9 cellular contexts compared by ENCODE assay signal in genomic region chr4:56386091-56386490, GRCh38. TPM values are rescaled to one million over a fixed set of nuclear protein-coding genes. Genes with fewer than 3 reads are reported as not detected.
A peak's percentile ranks its signal among the peaks of the same experiment; 100 is the strongest.
DNase-seq lines count a peak whose midpoint lies in the region; ATAC-seq, FAIRE-seq and TF ChIP-seq lines count a peak whose summit lies in the region.
"Had no signal": no experiment of that assay in that cellular context is flagged by ENCODE, and none has a peak within 500 bp of the region (broad histone marks: within the 10 kb centered on the region; RNA-seq: fewer than 3 reads in every experiment).

No MANE protein-coding gene starts in this region.

- H3K9me3 ChIP-seq in tibial artery = no peaks in the 10 kb centered on the region

- H3K36me3 Mint-ChIP-seq in activated naive CD4-positive, alpha-beta T cell treated with anti-CD3 and anti-CD28 coated beads for 36 hours (ENCODE audit: low read depth) = no peaks in the 10 kb centered on the region
- peaks cover 22% of the 10 kb centered on the region for H3K36me3 Mint-ChIP-seq in activated T-helper 17 cell treated with anti-CD3 and anti-CD28 coated beads, Interleukin-2, amount 50 U/mL, for 72 hours (ENCODE audit: low read depth)

- peaks cover 0 to 9% (median 0%) of the 10 kb centered on the region in 3 donors for H3K36me3 ChIP-seq in tibial artery

- DNase-seq in activated naive CD4-positive, alpha-beta T cell treated with anti-CD3 and anti-CD28 coated beads for 36 hours = no peak
- no peak for DNase-seq in activated naive CD4-positive, alpha-beta T cell (lab: John Stamatoyannopoulos, UW)
- no peak for DNase-seq in tibial artery
- no peak for DNase-seq in posterior vena cava (ENCODE audit: low spot score)
- no peak for DNase-seq in stimulated activated naive CD4-positive, alpha-beta T cell treated with Interleukin-2 at 50 U/mL for 16 hours (lab: John Stamatoyannopoulos, UW)
- no peak for DNase-seq in COR-L47 (lab: John Stamatoyannopoulos, UW)
- DNase-seq: NCI-H1105 treated with DMSO at 0.1 percent for 48 hours had no signal

- H3K4me1 ChIP-seq in tibial artery = peaks cover 0 to 29% (median 12%) of the 10 kb centered on the region in 4 donors

- H3K4me3 ChIP-seq in tibial artery = peak overlapping the region; percentile 58

- peak overlapping the region; percentile 87 for H3K4me3 Mint-ChIP-seq in activated naive CD4-positive, alpha-beta T cell treated with anti-CD3 and anti-CD28 coated beads for 36 hours
- H3K4me3 Mint-ChIP-seq in activated T-helper 17 cell treated with anti-CD3 and anti-CD28 coated beads, Interleukin-2, amount 50 U/mL, for 72 hours = peak overlapping the region; percentile 89

- H3K27me3 ChIP-seq in tibial artery = no peaks in the 10 kb centered on the region

- intact Hi-C loops in activated naive CD4-positive, alpha-beta T cell treated with anti-CD3 and anti-CD28 coated beads for 36 hours (cut with micrococcal nuclease) = loop anchor here (2.0 to 5.0 kb wide), 2 partner anchors 161 to 523 kb away; no protein-coding TSS in a partner anchor
- intact Hi-C loops in tibial artery (cut with DNase I; ENCODE audit: low total_unique reads) (no loop called here), posterior vena cava (cut with DNase I) (no loop called here)

- CTCF ChIA-PET in activated naive CD4-positive, alpha-beta T cell treated with anti-CD3 and anti-CD28 coated beads for 36 hours (lab: Charles Lee) = interaction anchor here (1.5 kb wide), 1 partner anchor 86 kb away, joined by 9 read pairs; no protein-coding TSS in a partner anchor

- TF ChIP-seq CTCF in tibial artery (IDR thresholded peaks at IDR 0.05) = no peak

- H3K27ac ChIP-seq in tibial artery = peak overlapping the region in 1 of 2 donors; percentile 87

- H3K27ac Mint-ChIP-seq in activated naive CD4-positive, alpha-beta T cell treated with anti-CD3 and anti-CD28 coated beads for 36 hours = peak overlapping the region; percentile 95
- H3K27ac Mint-ChIP-seq in activated T-helper 17 cell treated with anti-CD3 and anti-CD28 coated beads, Interleukin-2, amount 50 U/mL, for 72 hours = peak overlapping the region; percentile 95

- peaks cover 39% of the 10 kb centered on the region for H3K4me1 Mint-ChIP-seq in activated naive CD4-positive, alpha-beta T cell treated with anti-CD3 and anti-CD28 coated beads for 36 hours (ENCODE audit: low read depth)
- H3K4me1 Mint-ChIP-seq in activated T-helper 17 cell treated with anti-CD3 and anti-CD28 coated beads, Interleukin-2, amount 50 U/mL, for 72 hours = peaks cover 12% of the 10 kb centered on the region

- peak; percentile 49 for FAIRE-seq in islet of Langerhans (lab: Jason Lieb, UNC)

- H3K9me3 Mint-ChIP-seq in activated naive CD4-positive, alpha-beta T cell treated with anti-CD3 and anti-CD28 coated beads for 36 hours = no peaks in the 10 kb centered on the region
- H3K9me3 Mint-ChIP-seq in activated T-helper 17 cell treated with anti-CD3 and anti-CD28 coated beads, Interleukin-2, amount 50 U/mL, for 72 hours = no peaks in the 10 kb centered on the region

- no peaks in the 10 kb centered on the region for H3K27me3 Mint-ChIP-seq in activated naive CD4-positive, alpha-beta T cell treated with anti-CD3 and anti-CD28 coated beads for 36 hours (ENCODE audit: low read depth)
- H3K27me3 Mint-ChIP-seq in activated T-helper 17 cell treated with anti-CD3 and anti-CD28 coated beads, Interleukin-2, amount 50 U/mL, for 72 hours = no peaks in the 10 kb centered on the region

- no peak for ATAC-seq in activated T-helper 17 cell treated with anti-CD3 and anti-CD28 coated beads, Interleukin-2, amount 50 U/mL, for 72 hours (replicated peaks)

RNA-seq across cellular contexts. Expression of gene AASDH, which starts 1.2 kb away (rescaled TPM):
- 10 to 100 TPM; 13.5 to 17.0 TPM for total RNA-seq in activated naive CD4-positive, alpha-beta T cell treated with anti-CD3 and anti-CD28 coated beads for 36 hours
- 10 to 100 TPM; 10.3 to 16.3 TPM for total RNA-seq in activated T-helper 17 cell treated with anti-CD3 and anti-CD28 coated beads, Interleukin-2, amount 50 U/mL, for 72 hours
- 1 to 10 TPM; 8.9 to 9.5 TPM for total RNA-seq in posterior vena cava

RNA-seq across cellular contexts. Expression of gene PPAT, which starts 49.3 kb away (rescaled TPM):
- 10 to 100 TPM; 35.2 to 40.6 TPM for total RNA-seq in activated naive CD4-positive, alpha-beta T cell treated with anti-CD3 and anti-CD28 coated beads for 36 hours
- 10 to 100 TPM; 38.5 to 50.1 TPM for total RNA-seq in activated T-helper 17 cell treated with anti-CD3 and anti-CD28 coated beads, Interleukin-2, amount 50 U/mL, for 72 hours
- total RNA-seq in posterior vena cava = 1 to 10 TPM; 4.8 to 5.9 TPM

RNA-seq across cellular contexts. Expression of gene PAICS, which starts 50.0 kb away (rescaled TPM):
- 100 to 1,000 TPM; 361 to 370 TPM for total RNA-seq in activated naive CD4-positive, alpha-beta T cell treated with anti-CD3 and anti-CD28 coated beads for 36 hours
- 100 to 1,000 TPM; 284 to 360 TPM for total RNA-seq in activated T-helper 17 cell treated with anti-CD3 and anti-CD28 coated beads, Interleukin-2, amount 50 U/mL, for 72 hours
- 10 to 100 TPM; 31.6 to 37.7 TPM for total RNA-seq in posterior vena cava

Comparison
In these comparisons a context has a peak if more than half of its experiments do, and no peak if none do; other contexts are left out.
1. RNA of gene PPAT, which starts 49.3 kb away (total RNA-seq): 38.5 to 50.1 TPM in activated T-helper 17 cell treated with anti-CD3 and anti-CD28 coated beads, Interleukin-2, amount 50 U/mL, for 72 hours and 35.2 to 40.6 TPM in activated naive CD4-positive, alpha-beta T cell treated with anti-CD3 and anti-CD28 coated beads for 36 hours; 4.8 to 5.9 TPM in posterior vena cava; every median in the first group is over 4 times any median in the second.
2. RNA of gene PAICS, which starts 50.0 kb away (total RNA-seq): 361 to 370 TPM in activated naive CD4-positive, alpha-beta T cell treated with anti-CD3 and anti-CD28 coated beads for 36 hours and 284 to 360 TPM in activated T-helper 17 cell treated with anti-CD3 and anti-CD28 coated beads, Interleukin-2, amount 50 U/mL, for 72 hours; 31.6 to 37.7 TPM in posterior vena cava; every median in the first group is over 4 times any median in the second.